ENCODE assay signal across 12 cellular contexts in the genomic region with DNA sequence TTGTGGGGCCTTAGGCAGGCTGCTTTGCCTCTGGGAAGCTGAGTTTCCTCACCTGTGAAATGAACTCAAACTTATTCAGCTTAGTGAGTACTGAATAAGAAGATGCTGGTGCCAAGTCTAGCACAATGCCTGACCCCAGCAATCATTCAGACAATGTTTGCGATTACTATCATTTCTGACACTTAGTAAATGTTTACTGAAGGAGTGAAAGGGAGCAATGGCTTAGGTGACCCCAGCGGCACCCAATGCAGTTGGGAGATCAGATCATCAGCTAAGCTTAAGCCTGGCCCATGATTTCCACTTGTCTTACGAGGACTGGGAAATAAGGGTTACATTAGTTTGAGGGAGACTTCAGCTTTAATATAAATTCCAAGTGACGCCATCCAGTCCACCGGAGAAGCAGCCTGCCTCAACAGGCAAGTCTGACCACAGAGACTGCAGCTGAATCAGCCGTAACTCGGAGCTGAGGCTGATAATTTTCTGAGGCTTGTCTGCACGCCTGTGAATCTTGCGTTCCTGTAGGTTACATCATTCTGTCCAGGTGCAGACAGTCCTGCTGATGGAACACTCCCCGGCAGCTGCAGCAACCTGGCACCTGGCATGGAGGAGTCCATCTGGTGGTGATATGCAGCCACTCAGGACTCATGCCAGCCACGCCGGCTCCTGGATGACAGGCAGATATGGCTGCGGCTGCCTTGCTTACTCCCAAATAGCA. TPM values are rescaled to one million over a fixed set of nuclear protein-coding genes. Genes with fewer than 3 reads are reported as not detected.
DNase-seq lines count a peak whose midpoint lies in the region; ATAC-seq and TF ChIP-seq lines count a peak whose summit lies in the region.
"Had no signal": no experiment of that assay in that cellular context is flagged by ENCODE, and none has a peak within 500 bp of the region (broad histone marks: within the 10 kb centered on the region; RNA-seq: fewer than 3 reads in every experiment).

No MANE protein-coding gene starts in this region.

- H4K20me1 ChIP-seq in KMS-11 (ENCODE audit: insufficient read depth): no peaks in the 10 kb centered on the region

- H3K27ac ChIP-seq in KMS-11: peak overlapping the region; percentile 18; the same call in 1 of the 2 replicates
- no peak overlapping the region for H3K27ac ChIP-seq in sigmoid colon
- H3K27ac ChIP-seq: vagina had no signal

- H3K9me3 ChIP-seq in skeletal muscle satellite cell (replicated peaks; ENCODE audit: low read length) (no peaks in the 10 kb centered on the region), sigmoid colon (no peaks in the 10 kb centered on the region)
- H3K9me3 ChIP-seq: vagina had no signal

- TF ChIP-seq CTCF in KMS-11 (conservative IDR thresholded peaks at IDR 0.05; ENCODE audit: low read depth, low read length): no peak
- peak; percentile 44 for TF ChIP-seq CTCF in epithelial cell of esophagus (IDR thresholded peaks at IDR 0.05; ENCODE audit: insufficient read depth, low read depth, low read length, missing control alignments)
- TF ChIP-seq CTCF in sigmoid colon (IDR thresholded peaks at IDR 0.05): no peak

- H3K4me2 ChIP-seq in KMS-11 (peak overlapping the region; percentile 51), skeletal muscle satellite cell (ENCODE audit: low read length) (peak overlapping the region; percentile 32)

- H3K27me3 ChIP-seq in KMS-11 (ENCODE audit: insufficient read depth, low read depth) (no peaks in the 10 kb centered on the region), skeletal muscle satellite cell (ENCODE audit: control insufficient read depth, insufficient read depth, low read length) (no peaks in the 10 kb centered on the region), sigmoid colon (no peaks in the 10 kb centered on the region)
- H3K27me3 ChIP-seq: vagina had no signal

- H2AFZ ChIP-seq in KMS-11 (ENCODE audit: low read depth): peak overlapping the region; percentile 54

- intact Hi-C loops in sigmoid colon (cut with DNase I): no loop called here

- WGBS in sigmoid colon, 2 donors: 19 to 72% methylated on average over 13 of the region's 13 CpGs

- no peak for TF ChIP-seq EP300 in sigmoid colon (IDR thresholded peaks at IDR 0.05)

- peaks cover 21% of the 10 kb centered on the region for H3K4me1 ChIP-seq in KMS-11 (ENCODE audit: low read depth, poor library complexity, severe bottlenecking)
- peaks cover 31% of the 10 kb centered on the region for H3K4me1 ChIP-seq in skeletal muscle satellite cell (ENCODE audit: control insufficient read depth, insufficient read depth, low read length)
- H3K4me1 ChIP-seq in sigmoid colon: peaks cover 0 to 9% (median 0%) of the 10 kb centered on the region in 4 donors
- H3K4me1 ChIP-seq: vagina had no signal

- H3K36me3 ChIP-seq in KMS-11 (ENCODE audit: insufficient read depth): no peaks in the 10 kb centered on the region
- H3K36me3 ChIP-seq in skeletal muscle satellite cell (ENCODE audit: insufficient read depth, low read length): no peaks in the 10 kb centered on the region
- H3K36me3 ChIP-seq in sigmoid colon: no peaks in the 10 kb centered on the region
- H3K36me3 ChIP-seq: vagina had no signal

- H3K9ac ChIP-seq in KMS-11 (peak overlapping the region; percentile 30; the same call in 1 of the 2 replicates), skeletal muscle satellite cell (ENCODE audit: low read depth, low read length) (no peak overlapping the region)

- DNase-seq in NCI-H69 (lab: John Stamatoyannopoulos, UW) (peak; percentile 95), epithelial cell of esophagus (ENCODE audit: low read depth) (peak; percentile 99), CD1c-positive myeloid dendritic cell (ENCODE audit: extremely low spot score) (no peak), sigmoid colon (no peak)
- DNase-seq: activated CD4-positive, CD25-positive, alpha-beta regulatory T cell treated with anti-CD3 and anti-CD28 coated beads, Interleukin-2, amount 50 U/mL, for 72 hours; NCI-H446 treated with DMSO at 0.1 percent for 48 hours; stimulated activated CD4-positive, alpha-beta T cell treated with anti-CD3 and anti-CD28 coated beads, Interleukin-2, amount 100 ng/mL, for 24 hours had no signal

- no peak overlapping the region for H3K4me3 ChIP-seq in KMS-11 (IDR thresholded peaks at IDR 0.05; ENCODE audit: insufficient read depth, low read depth, low read length)
- H3K4me3 ChIP-seq in epithelial cell of esophagus (ENCODE audit: low read length): no peak overlapping the region
- H3K4me3 ChIP-seq in skeletal muscle satellite cell (ENCODE audit: low read length): no peak overlapping the region
- H3K4me3 ChIP-seq in sigmoid colon: no peak overlapping the region
- H3K4me3 ChIP-seq: vagina had no signal

- H3K79me2 ChIP-seq in KMS-11 (ENCODE audit: insufficient read depth, low read depth): no peaks in the 10 kb centered on the region

- ATAC-seq in GM18909 (IDR thresholded peaks at IDR 0.05; ENCODE audit: poor library complexity, unreplicated experiment): no peak
- no peak for ATAC-seq in GM21723 (IDR thresholded peaks at IDR 0.05; ENCODE audit: unreplicated experiment)

- TF ChIP-seq POLR2A in sigmoid colon (IDR thresholded peaks at IDR 0.05): no peak

RNA-seq across cellular contexts. Expression of a gene that starts 34.8 kb away (rescaled TPM):
- total RNA-seq in skeletal muscle satellite cell (2012; rRNA removed): 1.5 TPM in 2 replicates
- 1 to 10 TPM; 2.0 to 5.4 (median 3.8) TPM for total RNA-seq in sigmoid colon
- polyA plus RNA-seq in sigmoid colon: 1 to 10 TPM in 2 of 3 donors, under 1 TPM in 1; 0.60 to 1.8 (median 1.1) TPM

RNA-seq across cellular contexts. Expression of a gene that starts 49.5 kb away (rescaled TPM):
- total RNA-seq in skeletal muscle satellite cell (2012; rRNA removed): 2.0 and 6.1 TPM in 2 replicates
- total RNA-seq in sigmoid colon: 10 to 100 TPM; 13.3 to 25.5 (median 21.7) TPM
- polyA plus RNA-seq in sigmoid colon: 10 to 100 TPM in 1 of 3 donors, 1 to 10 TPM in 2; 5.4 to 19.1 (median 9.0) TPM

Comparison
In these comparisons a context has a peak if more than half of its experiments do, and no peak if none do; other contexts are left out.
1. DNase-seq: peak in NCI-H69 (single experiment) and epithelial cell of esophagus (single experiment); none in CD1c-positive myeloid dendritic cell (single experiment) and sigmoid colon (single experiment).